ENCODE assay signal across 26 cellular contexts in the genomic region with DNA sequence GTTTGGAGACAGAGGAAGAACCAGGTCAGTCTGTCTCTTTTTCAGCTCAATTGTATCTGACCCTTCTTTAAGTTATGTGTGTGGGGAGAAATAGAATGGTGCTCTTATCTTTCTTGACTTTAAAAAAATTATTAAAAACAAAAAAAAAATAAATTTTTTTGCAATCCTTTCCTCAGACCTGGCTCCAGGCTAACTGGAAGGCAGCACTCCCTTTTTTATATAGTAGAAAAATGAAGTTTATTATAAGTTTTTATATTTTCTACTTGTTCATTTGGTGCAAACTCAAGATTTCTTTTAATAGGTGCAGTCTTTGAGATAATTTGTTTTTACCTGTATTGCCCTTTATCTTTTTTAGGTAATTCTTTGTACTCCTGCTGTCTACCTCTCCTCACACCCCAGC.
"Had no signal": no experiment of that assay in that cellular context is flagged by ENCODE, and none has a peak within 500 bp of the region (broad histone marks: within the 10 kb centered on the region; RNA-seq: fewer than 3 reads in every experiment).

No MANE protein-coding gene starts in this region.

- H3K9me3 ChIP-seq: Peyer's patch, SJSA1, SK-N-SH had no signal

- H3K9ac ChIP-seq: SK-N-SH had no signal

- H3K4me1 ChIP-seq: SJSA1 had no signal

- H3K4me3 Mint-ChIP-seq: activated CD4-positive, alpha-beta memory T cell treated with anti-CD3 and anti-CD28 coated beads for 36 hours; activated CD4-positive, alpha-beta T cell treated with anti-CD3 and anti-CD28 coated beads, Interleukin-2, amount 10 ng/mL, durations not matched to agents 7 days and 5 days; activated naive CD4-positive, alpha-beta T cell treated with anti-CD3 and anti-CD28 coated beads for 36 hours; activated T-helper 1 cell treated with anti-CD3 and anti-CD28 coated beads, Interleukin-12 subunit alpha, Interleukin-12 subunit beta, Interleukin-2, Interleukin-4 antibody, amounts not matched to agents 30 ng/mL and 10 ng/mL and 1 ng/mL, durations not matched to agents 14 hours and 24 hours and 36 hours; brain; T-helper 1 cell treated with Interleukin-12 subunit alpha and Interleukin-12 subunit beta and Interleukin-4 antibody, amounts not matched to agents 30 μg/mL and 1 μg/mL, for 36 hours; T-helper 2 cell treated with Interferon-gamma antibody and Interleukin-4, amounts not matched to agents 5 μg/mL and 100 μg/mL, for 36 hours had no signal

- H3K27me3 Mint-ChIP-seq: activated CD4-positive, alpha-beta memory T cell treated with anti-CD3 and anti-CD28 coated beads for 36 hours; activated CD4-positive, alpha-beta T cell treated with anti-CD3 and anti-CD28 coated beads, Interleukin-2, amount 10 ng/mL, durations not matched to agents 7 days and 5 days; brain had no signal

- H3K27ac ChIP-seq: Peyer's patch, SJSA1 had no signal

- H3K9me3 Mint-ChIP-seq: activated CD4-positive, alpha-beta memory T cell treated with anti-CD3 and anti-CD28 coated beads for 36 hours; activated CD4-positive, alpha-beta T cell treated with anti-CD3 and anti-CD28 coated beads, Interleukin-2, amount 10 ng/mL, durations not matched to agents 7 days and 5 days; activated naive CD4-positive, alpha-beta T cell treated with anti-CD3 and anti-CD28 coated beads for 36 hours; activated naive CD4-positive, alpha-beta T cell treated with anti-CD3 and anti-CD28 coated beads, Interleukin-2, amount 50 U/mL, for 72 hours; activated T-helper 1 cell treated with anti-CD3 and anti-CD28 coated beads, Interleukin-12 subunit alpha, Interleukin-12 subunit beta, Interleukin-2, Interleukin-4 antibody, amounts not matched to agents 30 ng/mL and 10 ng/mL and 1 ng/mL, durations not matched to agents 14 hours and 24 hours and 36 hours; brain; T-helper 1 cell treated with Interleukin-12 subunit alpha and Interleukin-12 subunit beta and Interleukin-4 antibody, amounts not matched to agents 30 μg/mL and 1 μg/mL, for 36 hours; T-helper 2 cell treated with Interferon-gamma antibody and Interleukin-4, amounts not matched to agents 5 μg/mL and 100 μg/mL, for 36 hours had no signal

- H3K4me3 ChIP-seq: Peyer's patch, SJSA1 had no signal

- H3K27ac Mint-ChIP-seq: activated CD4-positive, alpha-beta memory T cell treated with anti-CD3 and anti-CD28 coated beads for 36 hours; activated CD4-positive, alpha-beta T cell treated with anti-CD3 and anti-CD28 coated beads, Interleukin-2, amount 10 ng/mL, durations not matched to agents 7 days and 5 days; activated naive CD4-positive, alpha-beta T cell treated with anti-CD3 and anti-CD28 coated beads, Interleukin-2, amount 50 U/mL, for 72 hours; activated T-helper 1 cell treated with anti-CD3 and anti-CD28 coated beads, Interleukin-12 subunit alpha, Interleukin-12 subunit beta, Interleukin-2, Interleukin-4 antibody, amounts not matched to agents 30 ng/mL and 10 ng/mL and 1 ng/mL, durations not matched to agents 14 hours and 24 hours and 36 hours; T-helper 1 cell treated with Interleukin-12 subunit alpha and Interleukin-12 subunit beta and Interleukin-4 antibody, amounts not matched to agents 30 μg/mL and 1 μg/mL, for 36 hours; T-helper 2 cell treated with Interferon-gamma antibody and Interleukin-4, amounts not matched to agents 5 μg/mL and 100 μg/mL, for 36 hours had no signal

- ATAC-seq: activated naive CD4-positive, alpha-beta T cell treated with anti-CD3 and anti-CD28 coated beads, Interleukin-2, amount 50 U/mL, for 72 hours had no signal

- H3K27me3 ChIP-seq: Peyer's patch, SJSA1 had no signal

- H3K9me2 ChIP-seq: SK-N-SH had no signal

- DNase-seq: activated CD4-positive, alpha-beta memory T cell treated with anti-CD3 and anti-CD28 coated beads for 36 hours; activated CD4-positive, alpha-beta T cell treated with anti-CD3 and anti-CD28 coated beads, Interleukin-2, amount 10 ng/mL, durations not matched to agents 7 days and 5 days; activated gamma-delta T cell treated with Interleukin-2 at 50 U/mL for 16 hours; activated naive CD4-positive, alpha-beta T cell treated with anti-CD3 and anti-CD28 coated beads for 36 hours; activated T-cell treated with anti-CD3 and anti-CD28 coated beads, Interleukin-2, amount 50 U/mL, for 1 hour; anterior cingulate cortex; central memory CD4-positive, alpha-beta T cell; NCI-H1105; NCI-H1417 treated with DMSO at 0.1 percent for 48 hours; NCI-H187 treated with DMSO at 0.1 percent for 48 hours; NCI-H2081; NCI-H2171 treated with DMSO at 0.1 percent for 48 hours; NCI-H2227 treated with DMSO at 0.1 percent for 48 hours; NCI-H446; NCI-H524; NCI-H69; Peyer's patch; RPMI8226; SHP77 treated with DMSO at 0.1 percent for 48 hours; SK-N-SH had no signal

- H3K4me1 Mint-ChIP-seq: activated CD4-positive, alpha-beta T cell treated with anti-CD3 and anti-CD28 coated beads, Interleukin-2, amount 10 ng/mL, durations not matched to agents 7 days and 5 days had no signal

- H3K4me2 ChIP-seq: SK-N-SH had no signal
